Comparison of ENCODE assay signal across 9 cellular contexts in the genomic region with DNA sequence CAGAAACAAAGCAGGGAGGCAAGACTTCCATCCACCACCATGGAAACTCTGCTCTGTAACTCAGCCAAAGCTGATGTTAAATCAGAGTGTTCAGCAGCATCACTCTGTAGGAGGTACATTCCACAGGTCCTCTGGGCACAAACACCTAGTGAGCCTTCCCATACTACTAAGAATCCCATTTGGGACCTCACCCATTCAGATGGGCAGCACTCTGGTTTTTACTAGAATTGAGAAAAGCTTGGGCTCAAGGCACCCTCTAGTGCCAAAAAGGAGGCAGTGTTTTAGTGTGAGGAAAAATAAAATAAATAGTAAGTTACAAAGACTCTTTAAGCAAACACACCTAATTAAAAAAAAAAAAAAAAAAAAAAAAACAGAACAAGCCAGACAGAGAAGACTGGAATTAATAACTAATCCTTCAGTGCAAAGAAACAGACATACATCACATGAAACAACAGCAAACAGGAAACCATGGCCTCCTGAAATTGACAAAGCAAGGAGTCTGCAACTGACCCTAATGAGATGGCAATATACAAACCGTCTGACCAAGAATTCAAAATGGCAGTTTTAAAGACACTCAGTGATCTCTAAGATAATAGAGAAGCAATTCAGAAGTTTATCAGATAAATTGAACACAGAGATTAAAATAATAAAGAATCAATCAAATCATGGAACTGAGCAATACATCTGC.
DNase-seq lines count a peak whose midpoint lies in the region; ATAC-seq and TF ChIP-seq lines count a peak whose summit lies in the region.
"Had no signal": no experiment of that assay in that cellular context is flagged by ENCODE, and none has a peak within 500 bp of the region (broad histone marks: within the 10 kb centered on the region; RNA-seq: fewer than 3 reads in every experiment).

No MANE protein-coding gene starts in this region.

- peak overlapping the region; percentile 49; the same call in 1 of the 2 replicates for H2AFZ ChIP-seq in Loucy (ENCODE audit: low read length)

- peak overlapping the region; percentile 61 for H3K4me2 ChIP-seq in Loucy (ENCODE audit: low read depth, low read length, poor library complexity, severe bottlenecking)

- 68 to 79% methylated on average over 1 of the region's 1 CpG for WGBS in thyroid gland, 2 donors

- H3K36me3 Mint-ChIP-seq in activated naive CD4-positive, alpha-beta T cell treated with anti-CD3 and anti-CD28 coated beads for 36 hours (ENCODE audit: low read depth): peaks cover 5% of the 10 kb centered on the region
- H3K36me3 Mint-ChIP-seq in central memory CD8-positive, alpha-beta T cell (ENCODE audit: insufficient read depth): no peaks in the 10 kb centered on the region

- no peak overlapping the region for H3K9ac ChIP-seq in Loucy (ENCODE audit: low read depth, low read length, poor library complexity, severe bottlenecking)

- H3K9me3 ChIP-seq in Loucy (ENCODE audit: insufficient read depth, low read depth, low read length) (peaks cover 3% of the 10 kb centered on the region; the same call in 1 of the 2 replicates), thyroid gland (no peaks in the 10 kb centered on the region)

- no peaks in the 10 kb centered on the region for H4K20me1 ChIP-seq in Loucy (ENCODE audit: insufficient read depth, low read length, poor library complexity, severe bottlenecking)

- H3K27me3 Mint-ChIP-seq in activated naive CD4-positive, alpha-beta T cell treated with anti-CD3 and anti-CD28 coated beads for 36 hours (ENCODE audit: low read depth): no peaks in the 10 kb centered on the region
- H3K27me3 Mint-ChIP-seq in central memory CD8-positive, alpha-beta T cell: peaks cover 71% of the 10 kb centered on the region

- no peak overlapping the region for H3K27ac Mint-ChIP-seq in activated naive CD4-positive, alpha-beta T cell treated with anti-CD3 and anti-CD28 coated beads for 36 hours
- no peak overlapping the region for H3K27ac Mint-ChIP-seq in central memory CD8-positive, alpha-beta T cell (ENCODE audit: low read depth)

- no peaks in the 10 kb centered on the region for H3K79me2 ChIP-seq in Loucy (ENCODE audit: insufficient read depth, low read length)

- H3K27me3 ChIP-seq in Loucy (ENCODE audit: insufficient read depth, low read length, poor library complexity, severe bottlenecking) (no peaks in the 10 kb centered on the region), thyroid gland (no peaks in the 10 kb centered on the region)

- TF ChIP-seq POLR2A in thyroid gland (IDR thresholded peaks at IDR 0.05): no peak

- no peak overlapping the region for H3K4me3 Mint-ChIP-seq in activated naive CD4-positive, alpha-beta T cell treated with anti-CD3 and anti-CD28 coated beads for 36 hours
- peak overlapping the region; percentile 29 for H3K4me3 Mint-ChIP-seq in central memory CD8-positive, alpha-beta T cell

- ATAC-seq in central memory CD8-positive, alpha-beta T cell (replicated peaks; ENCODE audit: extremely low read depth, poor library complexity, severe bottlenecking): no peak
- no peak for ATAC-seq in HG03520 (IDR thresholded peaks at IDR 0.05; ENCODE audit: unreplicated experiment)
- no peak for ATAC-seq in GM21786 (IDR thresholded peaks at IDR 0.05; ENCODE audit: unreplicated experiment)

- intact Hi-C loops in activated naive CD4-positive, alpha-beta T cell treated with anti-CD3 and anti-CD28 coated beads for 36 hours (cut with micrococcal nuclease): loop anchor here (1.0 kb wide), 3 partner anchors 30 to 321 kb away; no protein-coding TSS in a partner anchor
- intact Hi-C loops in thyroid gland (cut with DNase I): no loop called here

- H3K4me3 ChIP-seq in Loucy (ENCODE audit: low read length, poor library complexity, severe bottlenecking): peak overlapping the region; percentile 64
- no peak overlapping the region for H3K4me3 ChIP-seq in thyroid gland (replicated peaks in 1 of 3)
- H3K4me3 ChIP-seq: skin epidermis had no signal

- H3K4me1 ChIP-seq in Loucy (ENCODE audit: insufficient read depth, low read length, poor library complexity, severe bottlenecking) (peaks cover 7% of the 10 kb centered on the region), thyroid gland (no peaks in the 10 kb centered on the region)

- TF ChIP-seq CTCF in Loucy (conservative IDR thresholded peaks at IDR 0.05; ENCODE audit: low read length) (peak; percentile 73), thyroid gland (IDR thresholded peaks at IDR 0.05) (peak in 4 of 6 experiments; percentile 8 to 44 (median 38))

- no peak overlapping the region for H3K27ac ChIP-seq in thyroid gland
- H3K27ac ChIP-seq: skin epidermis had no signal

- peaks cover 11% of the 10 kb centered on the region for H3K4me1 Mint-ChIP-seq in activated naive CD4-positive, alpha-beta T cell treated with anti-CD3 and anti-CD28 coated beads for 36 hours (ENCODE audit: low read depth)
- peaks cover 11% of the 10 kb centered on the region for H3K4me1 Mint-ChIP-seq in central memory CD8-positive, alpha-beta T cell

- peaks cover 5% of the 10 kb centered on the region for H3K9me3 Mint-ChIP-seq in activated naive CD4-positive, alpha-beta T cell treated with anti-CD3 and anti-CD28 coated beads for 36 hours
- peaks cover 6% of the 10 kb centered on the region for H3K9me3 Mint-ChIP-seq in central memory CD8-positive, alpha-beta T cell

- H3F3A ChIP-seq in Loucy (ENCODE audit: low read depth): 0 out of 2 replicates have a peak, but pooled peaks cover 3% of the 10 kb centered on the region

- CTCF ChIA-PET in activated naive CD4-positive, alpha-beta T cell treated with anti-CD3 and anti-CD28 coated beads for 36 hours (lab: Charles Lee): interaction anchor here (0.5 to 6.9 kb wide), 9 partner anchors 9 to 80 kb away, joined by 3 to 84 read pairs (median 4); no protein-coding TSS in a partner anchor

- DNase-seq in activated naive CD4-positive, alpha-beta T cell treated with anti-CD3 and anti-CD28 coated beads for 36 hours: peak; percentile 12
- no peak for DNase-seq in activated naive CD4-positive, alpha-beta T cell treated with anti-CD3 and anti-CD28 coated beads, Interleukin-2, amount 50 U/mL, for 16 hours
- no peak for DNase-seq in central memory CD8-positive, alpha-beta T cell (ENCODE audit: low spot score in 2 of 2)
- DNase-seq in thyroid gland (no peak), DMS153 treated with DMSO at 0.1 percent for 48 hours (lab: John Stamatoyannopoulos, UW; ENCODE audit: unreplicated experiment) (no peak)

- no peaks in the 10 kb centered on the region for H3K9me2 ChIP-seq in Loucy (replicated peaks; ENCODE audit: low read depth, low read length)

- H3K36me3 ChIP-seq in Loucy (ENCODE audit: insufficient read depth, low read length) (no peaks in the 10 kb centered on the region), thyroid gland (no peaks in the 10 kb centered on the region)
